Comparison of ENCODE assay signal across 18 cellular contexts in genomic region chr17:29368926-29369325, GRCh38. TPM values are rescaled to one million over a fixed set of nuclear protein-coding genes. Genes with fewer than 3 reads are reported as not detected.
A peak's percentile ranks its signal among the peaks of the same experiment; 100 is the strongest.
DNase-seq lines count a peak whose midpoint lies in the region; ATAC-seq and TF ChIP-seq lines count a peak whose summit lies in the region.
"Had no signal": no experiment of that assay in that cellular context is flagged by ENCODE, and none has a peak within 500 bp of the region (broad histone marks: within the 10 kb centered on the region; RNA-seq: fewer than 3 reads in every experiment).

No MANE protein-coding gene starts in this region.

- H3K4me3 ChIP-seq in mesodermal cell (ENCODE audit: extremely low read depth, insufficient read depth, low read length, poor library complexity, severe bottlenecking) (no peak overlapping the region), right lobe of liver (no peak overlapping the region)
- H3K4me3 ChIP-seq: ascending aorta, coronary artery, gastroesophageal sphincter had no signal

- ATAC-seq in left cardiac atrium = peak; percentile 53 to 62
- no peak for ATAC-seq in HG03439 (IDR thresholded peaks at IDR 0.05; ENCODE audit: unreplicated experiment)
- no peak for ATAC-seq in activated CD4-positive, alpha-beta T cell treated with anti-CD3 and anti-CD28 coated beads for 36 hours
- no peak for ATAC-seq in right lobe of liver
- ATAC-seq: gastroesophageal sphincter, Panc1 had no signal

- H3K4me1 ChIP-seq in mesodermal cell (ENCODE audit: control insufficient read depth, insufficient read depth, low read length, poor library complexity, severe bottlenecking) (peaks cover 7% of the 10 kb centered on the region), right lobe of liver (no peaks in the 10 kb centered on the region)
- H3K4me1 ChIP-seq: ascending aorta had no signal

- no peak for TF ChIP-seq POLR2A in right lobe of liver (IDR thresholded peaks at IDR 0.05)

- no peaks in the 10 kb centered on the region for H3K27me3 Mint-ChIP-seq in activated CD4-positive, alpha-beta T cell treated with anti-CD3 and anti-CD28 coated beads for 36 hours

- H3K27ac Mint-ChIP-seq in activated CD4-positive, alpha-beta T cell treated with anti-CD3 and anti-CD28 coated beads for 36 hours = no peak overlapping the region
- H3K27ac Mint-ChIP-seq: activated naive CD4-positive, alpha-beta T cell treated with anti-CD3 and anti-CD28 coated beads for 36 hours had no signal

- TF ChIP-seq CTCF in right lobe of liver (IDR thresholded peaks at IDR 0.05) = no peak

- no peaks in the 10 kb centered on the region for H3K36me3 Mint-ChIP-seq in activated CD4-positive, alpha-beta T cell treated with anti-CD3 and anti-CD28 coated beads for 36 hours (ENCODE audit: low read depth)

- intact Hi-C loops in left cardiac atrium (cut with DNase I) = no loop called here
- intact Hi-C loops in activated CD4-positive, alpha-beta T cell treated with anti-CD3 and anti-CD28 coated beads for 36 hours (cut with DNase I, micrococcal nuclease) = no loop called here
- intact Hi-C loops in posterior cingulate gyrus (cut with DNase I) = no loop called here
- intact Hi-C loops in right lobe of liver (cut with DNase I) = no loop called here

- no peaks in the 10 kb centered on the region for H3K4me1 Mint-ChIP-seq in activated CD4-positive, alpha-beta T cell treated with anti-CD3 and anti-CD28 coated beads for 36 hours

- H3K9me3 ChIP-seq in mesodermal cell (ENCODE audit: control insufficient read depth, low read length) (no peaks in the 10 kb centered on the region), right lobe of liver (no peaks in the 10 kb centered on the region)
- H3K9me3 ChIP-seq: ascending aorta, gastroesophageal sphincter had no signal

- no CpG with 5 or more reads among the region's 4 CpGs for WGBS in mesodermal cell (ENCODE audit: insufficient coverage in 2 of 2), 2 experiments
- WGBS in right lobe of liver (ENCODE audit: insufficient coverage, low coverage, low lambda C conversion rate, missing lambda C conversion rate) = 59% methylated on average over 2 of the region's 4 CpGs

- H3K36me3 ChIP-seq in mesodermal cell (ENCODE audit: control insufficient read depth, insufficient read depth, low read length) (no peaks in the 10 kb centered on the region), right lobe of liver (no peaks in the 10 kb centered on the region)
- H3K36me3 ChIP-seq: ascending aorta, gastroesophageal sphincter had no signal

- DNase-seq in ELF-1 (ENCODE audit: low read depth, low spot score) (peak; percentile 64), NCI-H69 (lab: John Stamatoyannopoulos, UW) (peak; percentile 40), left cardiac atrium (peak; percentile 34), posterior cingulate gyrus (no peak), right lobe of liver (no peak)
- no peak for DNase-seq in activated CD4-positive, alpha-beta T cell treated with anti-CD3 and anti-CD28 coated beads for 36 hours
- DNase-seq: activated CD4-positive, alpha-beta T cell treated with anti-CD3 and anti-CD28 coated beads, Interleukin-2, amount 50 U/mL, for 1 hour; activated naive CD4-positive, alpha-beta T cell treated with anti-CD3 and anti-CD28 coated beads for 36 hours; activated T-cell treated with anti-CD3 and anti-CD28 coated beads for 4 hours; erythroblast; NCI-H1694; NCI-H774 had no signal

- POLR2A ChIA-PET in activated CD4-positive, alpha-beta T cell treated with anti-CD3 and anti-CD28 coated beads for 36 hours (lab: Charles Lee) = interaction anchor here (0.6 kb wide), 1 partner anchor 59 kb away, joined by 5 read pairs; no protein-coding TSS in a partner anchor

- no peak overlapping the region for H3K4me3 Mint-ChIP-seq in activated CD4-positive, alpha-beta T cell treated with anti-CD3 and anti-CD28 coated beads for 36 hours
- H3K4me3 Mint-ChIP-seq: activated naive CD4-positive, alpha-beta T cell treated with anti-CD3 and anti-CD28 coated beads for 36 hours had no signal

- peak overlapping the region; percentile 81 for H3K27ac ChIP-seq in mesodermal cell (ENCODE audit: low read depth, low read length, severe bottlenecking)
- H3K27ac ChIP-seq in right lobe of liver = no peak overlapping the region
- H3K27ac ChIP-seq: coronary artery had no signal

- H3K9me3 Mint-ChIP-seq in activated CD4-positive, alpha-beta T cell treated with anti-CD3 and anti-CD28 coated beads for 36 hours (ENCODE audit: low read depth) = no peaks in the 10 kb centered on the region
- H3K9me3 Mint-ChIP-seq: activated naive CD4-positive, alpha-beta T cell treated with anti-CD3 and anti-CD28 coated beads for 36 hours had no signal

- CTCF ChIA-PET in activated CD4-positive, alpha-beta T cell treated with anti-CD3 and anti-CD28 coated beads for 36 hours (lab: Charles Lee) = interaction anchor here (0.5 to 4.9 kb wide), 27 partner anchors 9 to 413 kb away, joined by 3 to 67 read pairs (median 6); no protein-coding TSS in a partner anchor

- no peaks in the 10 kb centered on the region for H3K27me3 ChIP-seq in right lobe of liver
- H3K27me3 ChIP-seq: ascending aorta, gastroesophageal sphincter had no signal

RNA-seq across cellular contexts. Expression of gene TAOK1, which starts 21.2 kb away (rescaled TPM):
- total RNA-seq in left cardiac atrium (10 to 100 TPM; 47.2 to 59.1 TPM), right lobe of liver (10 to 100 TPM; 17.1 to 37.1 (median 21.1) TPM)
- 36.0 TPM for polyA plus RNA-seq in mesodermal cell (2013, experiment 1 of 2)
- polyA plus RNA-seq in mesodermal cell (2013, experiment 2 of 2) = 33.8 TPM
- 10 to 100 TPM; 29.9 to 35.1 TPM for total RNA-seq in activated CD4-positive, alpha-beta T cell treated with anti-CD3 and anti-CD28 coated beads for 36 hours

Comparison
In these comparisons a context has a peak if more than half of its experiments do, and no peak if none do; other contexts are left out.
1. DNase-seq: peak in ELF-1 (single experiment), NCI-H69 (single experiment) and left cardiac atrium (single experiment); none in activated CD4-positive, alpha-beta T cell treated with anti-CD3 and anti-CD28 coated beads for 36 hours (single experiment), posterior cingulate gyrus (0 of 10) and right lobe of liver (0 of 3).
2. ATAC-seq: peak in left cardiac atrium (2 of 2); none in HG03439 (single experiment), activated CD4-positive, alpha-beta T cell treated with anti-CD3 and anti-CD28 coated beads for 36 hours (single experiment) and right lobe of liver (0 of 4).